ENCODE assay signal across 22 cellular contexts in the genomic region with DNA sequence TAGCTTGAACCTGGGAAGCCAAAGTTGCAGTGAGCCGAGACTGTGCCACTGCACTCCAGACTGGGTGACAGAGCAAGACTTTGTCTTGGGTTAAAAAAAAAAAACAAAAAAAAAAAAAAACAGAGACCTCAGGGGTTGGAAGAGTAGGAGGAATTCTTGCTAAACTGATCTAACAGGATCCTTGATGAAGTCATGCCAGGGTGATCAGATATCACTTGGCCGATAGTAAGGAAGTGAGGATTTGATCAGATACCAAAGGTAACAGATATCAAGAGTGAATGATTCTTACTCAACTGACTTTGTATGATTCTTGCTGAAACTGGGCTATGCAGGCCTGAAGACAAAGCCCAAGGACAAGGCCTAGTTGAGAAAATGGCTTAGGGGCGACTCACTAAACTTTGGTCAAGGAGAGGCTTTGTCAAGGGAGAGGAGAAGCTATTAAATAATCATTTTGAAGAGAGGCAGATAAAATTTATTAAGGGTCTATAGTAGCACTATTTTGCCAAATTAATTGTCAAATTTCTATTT.
"Had no signal": no experiment of that assay in that cellular context is flagged by ENCODE, and none has a peak within 500 bp of the region (broad histone marks: within the 10 kb centered on the region; RNA-seq: fewer than 3 reads in every experiment).

No MANE protein-coding gene starts in this region.

- H3K4me3 ChIP-seq: left ventricle myocardium inferior, ovary, prostate gland, right atrium auricular region, upper lobe of left lung had no signal

- DNase-seq: activated CD4-positive, alpha-beta memory T cell treated with anti-CD3 and anti-CD28 coated beads, Interleukin-2, amount 10 ng/mL, durations not matched to agents 7 days and 5 days; activated CD4-positive, alpha-beta T cell treated with anti-CD3 and anti-CD28 coated beads for 48 hours; activated effector memory CD4-positive, alpha-beta T cell treated with anti-CD3 and anti-CD28 coated beads, Interleukin-2, amount 50 U/mL, for 16 hours; activated naive CD4-positive, alpha-beta T cell treated with anti-CD3 and anti-CD28 coated beads, Interleukin-2, amount 10 ng/mL, durations not matched to agents 7 days and 5 days; activated T-cell treated with anti-CD3 and anti-CD28 coated beads for 4 hours; aorta; cerebellar nuclear complex; cortex of kidney; endodermal cell; foreskin fibroblast; left ventricle myocardium inferior; midbrain; ovary; stimulated activated CD4-positive, alpha-beta T cell treated with anti-CD3 and anti-CD28 coated beads, Interleukin-4, amount 100 ng/mL, for 24 hours; stimulated activated naive CD4-positive, alpha-beta T cell treated with Interleukin-2 at 50 U/mL for 16 hours; SW 1271; T-helper 17 cell; upper lobe of left lung had no signal

- H3K27ac ChIP-seq: left ventricle myocardium inferior, neutrophil, ovary, prostate gland, right atrium auricular region, upper lobe of left lung had no signal

- H3K4me1 ChIP-seq: left ventricle myocardium inferior, prostate gland, right atrium auricular region, upper lobe of left lung had no signal

- H3K27me3 ChIP-seq: neutrophil, ovary, right atrium auricular region, upper lobe of left lung had no signal

- H3K9me3 ChIP-seq: left ventricle myocardium inferior, neutrophil, ovary, prostate gland, right atrium auricular region, upper lobe of left lung had no signal

- H3K36me3 ChIP-seq: left ventricle myocardium inferior, neutrophil, ovary, prostate gland, right atrium auricular region, upper lobe of left lung had no signal

- ATAC-seq: natural killer cell treated with Interleukin-12 subunit alpha and Interleukin-12 subunit beta and Interleukin-15 and Interleukin-18, amount 100 ng/mL, for 72 hours; T-helper 17 cell had no signal
